Comparison of ENCODE assay signal across 23 cellular contexts in genomic region chr6:11756292-11756691, GRCh38. TPM values are rescaled to one million over a fixed set of nuclear protein-coding genes. Genes with fewer than 3 reads are reported as not detected.
"Had no signal": no experiment of that assay in that cellular context is flagged by ENCODE, and none has a peak within 500 bp of the region (broad histone marks: within the 10 kb centered on the region; RNA-seq: fewer than 3 reads in every experiment).

No MANE protein-coding gene starts in this region.

- ATAC-seq: effector memory CD8-positive, alpha-beta T cell; esophagus mucosa; heart right ventricle; left cardiac atrium; left lung; left ventricle myocardium superior had no signal

- H3K4me1 ChIP-seq: colonic mucosa, esophagus squamous epithelium, gastrocnemius medialis, heart right ventricle, left lung, lower lobe of right lung had no signal

- H3K36me3 ChIP-seq: colonic mucosa, esophagus squamous epithelium, gastrocnemius medialis, heart right ventricle, left lung, lower lobe of right lung had no signal

- H3K4me3 Mint-ChIP-seq: dendritic cell treated with granulocyte-macrophage colony-stimulating factor and Interleukin-4, amounts not matched to agents 40 ng/mL and 50 ng/mL, for 4 days; effector memory CD8-positive, alpha-beta T cell; endodermal cell had no signal

- H3K27ac ChIP-seq: colonic mucosa, epithelial cell of prostate, esophagus squamous epithelium, gastrocnemius medialis, heart right ventricle, left lung, lower lobe of right lung had no signal

- H3K9me3 Mint-ChIP-seq: effector memory CD8-positive, alpha-beta T cell had no signal

- H3K9me3 ChIP-seq: colonic mucosa, gastrocnemius medialis had no signal

- H3K27me3 ChIP-seq: colonic mucosa, esophagus squamous epithelium, gastrocnemius medialis, heart right ventricle, left lung had no signal

- H3K27ac Mint-ChIP-seq: dendritic cell treated with granulocyte-macrophage colony-stimulating factor and Interleukin-4, amounts not matched to agents 40 ng/mL and 50 ng/mL, for 4 days; effector memory CD8-positive, alpha-beta T cell; endodermal cell had no signal

- DNase-seq: colonic mucosa; cortex of kidney; effector CD8-positive, alpha-beta T cell; effector memory CD8-positive, alpha-beta T cell; endodermal cell; erythroblast; esophagus squamous epithelium; foreskin fibroblast; foreskin melanocyte; gastrocnemius medialis; glutamatergic neuron; head of caudate nucleus; heart right ventricle; hippocampal formation; left cardiac atrium; left lung; left ventricle myocardium superior; lower lobe of right lung; mesendoderm; midbrain had no signal

- H3K4me3 ChIP-seq: colonic mucosa, esophagus squamous epithelium, gastrocnemius medialis, heart right ventricle, left lung, lower lobe of right lung had no signal

RNA-seq across cellular contexts. Expression of gene ADTRP, which starts 22.3 kb away (rescaled TPM):
- total RNA-seq: left ventricle myocardium superior had no signal
